ENCODE assay signal across 11 cellular contexts in genomic region chr4:1266881-1267763, GRCh38. TPM values are rescaled to one million over a fixed set of nuclear protein-coding genes. Genes with fewer than 3 reads are reported as not detected.
DNase-seq lines count a peak whose midpoint lies in the region; ATAC-seq and TF ChIP-seq lines count a peak whose summit lies in the region.
"Had no signal": no experiment of that assay in that cellular context is flagged by ENCODE, and none has a peak within 500 bp of the region (broad histone marks: within the 10 kb centered on the region; RNA-seq: fewer than 3 reads in every experiment).

No MANE protein-coding gene starts in this region.

- no peak for TF ChIP-seq CTCF in CD8-positive, alpha-beta T cell (IDR thresholded peaks at IDR 0.05)
- no peak for TF ChIP-seq CTCF in GM13976 (IDR thresholded peaks at IDR 0.05; ENCODE audit: borderline replicate concordance, control extremely low read depth, extremely low read depth, insufficient read depth, missing control alignments)

- peaks cover 20% of the 10 kb centered on the region for H3K4me1 Mint-ChIP-seq in CD8-positive, alpha-beta T cell (ENCODE audit: low read depth)
- peaks cover 13% of the 10 kb centered on the region for H3K4me1 Mint-ChIP-seq in activated CD4-positive, alpha-beta memory T cell treated with anti-CD3 and anti-CD28 coated beads for 36 hours (ENCODE audit: low read depth)
- H3K4me1 Mint-ChIP-seq in naive B cell = peaks cover 24 to 29% (median 26%) of the 10 kb centered on the region in 3 donors

- peak; percentile 78 for ATAC-seq in CD8-positive, alpha-beta T cell
- peak; percentile 40 to 48 for ATAC-seq in naive B cell (ENCODE audit: low read depth in 2 of 2)
- no peak for ATAC-seq in GM18517 (IDR thresholded peaks at IDR 0.05; ENCODE audit: unreplicated experiment)
- ATAC-seq in HG03159 (IDR thresholded peaks at IDR 0.05; ENCODE audit: unreplicated experiment) = no peak

- no peaks in the 10 kb centered on the region for H3K36me3 Mint-ChIP-seq in CD8-positive, alpha-beta T cell
- no peaks in the 10 kb centered on the region for H3K36me3 Mint-ChIP-seq in activated CD4-positive, alpha-beta memory T cell treated with anti-CD3 and anti-CD28 coated beads for 36 hours
- H3K36me3 Mint-ChIP-seq in naive B cell = no peaks in the 10 kb centered on the region

- H3K27me3 Mint-ChIP-seq in CD8-positive, alpha-beta T cell (ENCODE audit: low read depth) = no peaks in the 10 kb centered on the region
- no peaks in the 10 kb centered on the region for H3K27me3 Mint-ChIP-seq in activated CD4-positive, alpha-beta memory T cell treated with anti-CD3 and anti-CD28 coated beads for 36 hours
- H3K27me3 Mint-ChIP-seq in naive B cell = no peaks in the 10 kb centered on the region

- CTCF ChIA-PET in CD8-positive, alpha-beta T cell (lab: Charles Lee) = interaction anchor here (1.0 to 7.0 kb wide), 24 partner anchors 9 to 525 kb away, joined by 3 to 90 read pairs (median 6); partner anchors contain the start of genes CTBP1, MAEA and SPON2
- CTCF ChIA-PET in activated CD4-positive, alpha-beta memory T cell treated with anti-CD3 and anti-CD28 coated beads for 36 hours (lab: Charles Lee) = interaction anchor here (0.8 to 3.9 kb wide), 21 partner anchors 10 to 456 kb away, joined by 3 to 70 read pairs (median 7); partner anchors contain the start of genes CTBP1, IDUA, MAEA and UVSSA

- intact Hi-C loops in CD8-positive, alpha-beta T cell (cut with DNase I, micrococcal nuclease) = loop anchor here (1.0 to 5.0 kb wide), 7 partner anchors 18 to 100 kb away; partner anchors contain the start of genes CTBP1 (in 2 of the 2), MAEA (in 2 of the 2) and UVSSA (in 2 of the 2)
- intact Hi-C loops in activated CD4-positive, alpha-beta memory T cell treated with anti-CD3 and anti-CD28 coated beads for 36 hours (cut with micrococcal nuclease) = loop anchor here (1.0 to 5.0 kb wide), 4 partner anchors 18 to 137 kb away; partner anchors contain the start of genes CTBP1 and UVSSA

- peak overlapping the region; percentile 93 for H3K27ac Mint-ChIP-seq in CD8-positive, alpha-beta T cell
- H3K27ac Mint-ChIP-seq in activated CD4-positive, alpha-beta memory T cell treated with anti-CD3 and anti-CD28 coated beads for 36 hours = peak overlapping the region; percentile 70
- peak overlapping the region; percentile 86 to 97 (median 94) for H3K27ac Mint-ChIP-seq in naive B cell

- H3K9me3 ChIP-seq in CD8-positive, alpha-beta T cell (ENCODE audit: low read length) = peaks cover 4% of the 10 kb centered on the region
- H3K9me3 ChIP-seq: BE2C, SJCRH30 had no signal

- H3K4me3 ChIP-seq in CD8-positive, alpha-beta T cell (ENCODE audit: low read depth, low read length) = no peak overlapping the region
- H3K4me3 ChIP-seq: SJCRH30 had no signal

- POLR2A ChIA-PET in CD8-positive, alpha-beta T cell (lab: Charles Lee) = interaction anchor here (1.3 to 6.1 kb wide), 3 partner anchors 18 to 103 kb away, joined by 3 to 32 read pairs (median 7); partner anchors contain the start of gene CTBP1
- POLR2A ChIA-PET in activated CD4-positive, alpha-beta memory T cell treated with anti-CD3 and anti-CD28 coated beads for 36 hours (lab: Charles Lee) = interaction anchor here (1.1 to 2.4 kb wide), 3 partner anchors 9 to 99 kb away, joined by 3 to 6 read pairs (median 5); partner anchors contain the start of gene MAEA

- H3K36me3 ChIP-seq in CD8-positive, alpha-beta T cell (ENCODE audit: insufficient read depth, low read length) = no peaks in the 10 kb centered on the region
- H3K36me3 ChIP-seq: BE2C, SJCRH30 had no signal

- H3K27ac ChIP-seq in CD8-positive, alpha-beta T cell (ENCODE audit: low read depth, low read length) = peak overlapping the region; percentile 57
- H3K27ac ChIP-seq: SJCRH30 had no signal

- peaks cover 6% of the 10 kb centered on the region for H3K9me3 Mint-ChIP-seq in CD8-positive, alpha-beta T cell
- H3K9me3 Mint-ChIP-seq in activated CD4-positive, alpha-beta memory T cell treated with anti-CD3 and anti-CD28 coated beads for 36 hours = peaks cover 6% of the 10 kb centered on the region
- peaks cover 0 to 14% (median 6%) of the 10 kb centered on the region in 7 donors for H3K9me3 Mint-ChIP-seq in naive B cell

- H3K4me1 ChIP-seq in CD8-positive, alpha-beta T cell (ENCODE audit: insufficient read depth, low read length) = peaks cover 12% of the 10 kb centered on the region
- H3K4me1 ChIP-seq: BE2C, SJCRH30 had no signal

- no peak for DNase-seq in CD8-positive, alpha-beta T cell
- DNase-seq in GM13976 (ENCODE audit: low spot score) = peak; percentile 47
- DNase-seq in activated CD4-positive, alpha-beta memory T cell treated with anti-CD3 and anti-CD28 coated beads for 36 hours = no peak
- DNase-seq in naive B cell = no peak
- DNase-seq in T-helper 9 cell = no peak
- no peak for DNase-seq in GM19238 (ENCODE audit: insufficient read length, low spot score)
- DNase-seq: NCI-H1105 treated with DMSO at 0.1 percent for 48 hours had no signal

- peak overlapping the region; percentile 76 for H3K4me3 Mint-ChIP-seq in CD8-positive, alpha-beta T cell
- peak overlapping the region; percentile 49 for H3K4me3 Mint-ChIP-seq in activated CD4-positive, alpha-beta memory T cell treated with anti-CD3 and anti-CD28 coated beads for 36 hours
- H3K4me3 Mint-ChIP-seq in naive B cell = peak overlapping the region; percentile 62 to 94 (median 87)

- H3K27me3 ChIP-seq in CD8-positive, alpha-beta T cell (ENCODE audit: insufficient read depth, low read length) = no peaks in the 10 kb centered on the region
- H3K27me3 ChIP-seq: BE2C, SJCRH30 had no signal

- in situ Hi-C loops in GM13976 (cut with MboI; ENCODE audit: low sequenced_read_pairs, unreplicated experiment) = no loop called here

RNA-seq across cellular contexts. Expression of gene CTBP1, which starts 18.2 kb away (rescaled TPM):
- 100 to 1,000 TPM; 129 to 132 TPM for total RNA-seq in CD8-positive, alpha-beta T cell
- 100 to 1,000 TPM; 154 to 162 TPM for total RNA-seq in activated CD4-positive, alpha-beta memory T cell treated with anti-CD3 and anti-CD28 coated beads for 36 hours
- 10 to 100 TPM; 46.4 to 98.8 (median 79.8) TPM for polyA plus RNA-seq in naive B cell (ENCODE audit: low read depth in 6 of 6)

RNA-seq across cellular contexts. Expression of gene MAEA, which starts 22.6 kb away (rescaled TPM):
- total RNA-seq in CD8-positive, alpha-beta T cell = 10 to 100 TPM; 74.6 to 77.6 TPM
- 10 to 100 TPM; 47.3 to 50.3 TPM for total RNA-seq in activated CD4-positive, alpha-beta memory T cell treated with anti-CD3 and anti-CD28 coated beads for 36 hours
- 10 to 100 TPM; 45.7 to 72.6 (median 57.1) TPM for polyA plus RNA-seq in naive B cell (ENCODE audit: low read depth in 6 of 6)

Comparison
In these comparisons a context has a peak if more than half of its experiments do, and no peak if none do; other contexts are left out.
1. ATAC-seq: peak in CD8-positive, alpha-beta T cell (single experiment) and naive B cell (2 of 2); none in GM18517 (single experiment) and HG03159 (single experiment).
2. Peak in every context shown above with its lines, with median percentiles within 50 percentile points of each other: H3K27ac Mint-ChIP-seq and H3K4me3 Mint-ChIP-seq.